22 cellular contexts compared by ENCODE assay signal in the genomic region with DNA sequence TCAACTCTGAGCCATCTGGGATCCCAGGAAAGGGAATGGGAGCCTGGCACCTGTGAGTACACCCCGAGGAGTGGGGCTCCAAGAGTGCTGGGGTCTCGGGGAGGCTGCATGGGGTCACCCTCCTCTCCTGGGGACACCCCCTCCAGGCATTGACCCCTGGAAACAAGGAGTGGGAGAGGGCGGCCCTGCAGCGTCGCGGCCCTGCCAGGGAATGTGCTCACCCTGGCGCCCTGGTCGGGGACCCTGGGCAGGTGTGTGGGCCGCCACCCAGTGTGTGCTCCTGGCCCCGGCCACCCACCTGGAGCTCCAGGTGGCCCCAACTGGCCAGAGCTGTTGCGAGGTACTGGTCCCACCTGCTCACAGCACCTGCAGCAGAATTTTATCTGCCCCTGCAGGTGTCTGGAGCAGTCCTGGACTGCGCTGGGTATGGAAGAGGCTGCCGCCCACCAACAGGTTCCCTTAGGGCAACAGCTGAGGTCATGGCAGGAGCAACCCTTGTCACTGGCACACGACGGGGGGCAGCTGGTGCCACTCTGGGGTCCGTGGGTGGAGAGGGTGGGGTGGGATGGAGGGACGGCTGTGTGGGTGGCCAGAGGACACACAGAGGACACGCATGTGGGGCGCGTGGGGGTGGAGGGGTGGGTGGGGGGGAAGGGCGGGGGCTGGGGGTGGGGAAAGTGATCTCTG. TPM values are rescaled to one million over a fixed set of nuclear protein-coding genes. Genes with fewer than 3 reads are reported as not detected.
DNase-seq lines count a peak whose midpoint lies in the region; ATAC-seq, FAIRE-seq and TF ChIP-seq lines count a peak whose summit lies in the region.
"Had no signal": no experiment of that assay in that cellular context is flagged by ENCODE, and none has a peak within 500 bp of the region (broad histone marks: within the 10 kb centered on the region; RNA-seq: fewer than 3 reads in every experiment).

No MANE protein-coding gene starts in this region.

- intact Hi-C loops in HepG2 (cut with micrococcal nuclease; ENCODE audit: unreplicated experiment) (no loop called here), right lobe of liver (cut with DNase I) (no loop called here)

- H3K79me2 ChIP-seq in HepG2 (ENCODE audit: insufficient read depth, low read length) = no peaks in the 10 kb centered on the region

- H3K4me2 ChIP-seq in HepG2 (ENCODE audit: low read depth, low read length) = no peak overlapping the region
- H3K4me2 ChIP-seq: A549 had no signal

- POLR2A ChIA-PET in HepG2 (lab: Yijun Ruan, JAX) = no interaction called here

- no peak overlapping the region for H3K9ac ChIP-seq in HepG2 (ENCODE audit: insufficient read depth, low read depth, low read length)

- FAIRE-seq in HepG2 (lab: Jason Lieb, UNC) = no peak
- FAIRE-seq: A549, GM19239, H1 had no signal

- DNase-seq in HepG2 (ENCODE audit: low spot score) (no peak), right lobe of liver (no peak), RPMI8226 (peak; percentile 47), glutamatergic neuron (no peak), NCI-H2029 (lab: John Stamatoyannopoulos, UW) (no peak), NCI-H1930 (lab: John Stamatoyannopoulos, UW) (no peak), NCI-H345 treated with DMSO at 0.1 percent for 48 hours (lab: John Stamatoyannopoulos, UW; ENCODE audit: unreplicated experiment) (no peak)
- DNase-seq: BE2C; CD4-positive, alpha-beta T cell; DMS153; GDM1; Karpas-422; NCI-H2107; NCI-H226; Right ventricle myocardium superior; T-helper 17 cell had no signal

- peak; percentile 12 for ATAC-seq in HepG2
- no peak for ATAC-seq in right lobe of liver
- ATAC-seq: HCT116 had no signal

- peaks cover 29% of the 10 kb centered on the region for H3K27me3 Mint-ChIP-seq in glutamatergic neuron (ENCODE audit: unreplicated experiment)

- no peak for TF ChIP-seq EP300 in HepG2 (IDR thresholded peaks at IDR 0.05; ENCODE audit: low read depth in 2 of 2, low read length in 2 of 2)
- no peak for TF ChIP-seq EP300 in HepG2 (CRISPR knock-in tag; IDR thresholded peaks at IDR 0.05; ENCODE audit: borderline replicate concordance)

- H3K27ac Mint-ChIP-seq in glutamatergic neuron (ENCODE audit: unreplicated experiment) = peak overlapping the region; percentile 79
- H3K27ac Mint-ChIP-seq: CD4-positive, alpha-beta T cell; T-helper 17 cell had no signal

- H3K4me3 ChIP-seq in HepG2 (replicated peaks in 1 of 3; ENCODE audit: insufficient read depth in 1 of 3, low read depth in 2 of 3, low read length in 3 of 3) (no peak overlapping the region), right lobe of liver (no peak overlapping the region)
- H3K4me3 ChIP-seq: A549 had no signal

- H4K20me1 ChIP-seq in HepG2 (ENCODE audit: insufficient read depth, low read length) = peaks cover 8% of the 10 kb centered on the region; the same call in 1 of the 2 replicates

- no peak overlapping the region for H2AFZ ChIP-seq in HepG2 (ENCODE audit: low read length)

- in situ Hi-C loops in HepG2 (cut with HindIII; ENCODE audit: extremely low pct_ligation_motif_present, low pct_unique_long_range_greater_than_20kb) = no loop called here

- H3K4me1 Mint-ChIP-seq in glutamatergic neuron (ENCODE audit: low read depth, unreplicated experiment) = peaks cover 31% of the 10 kb centered on the region

- H3K9me3 ChIP-seq in HepG2 (ENCODE audit: low read length) = no peaks in the 10 kb centered on the region
- H3K9me3 ChIP-seq in right lobe of liver = no peaks in the 10 kb centered on the region
- H3K9me3 ChIP-seq: A549, BE2C had no signal

- no peak for TF ChIP-seq POLR2A in HepG2 (IDR thresholded peaks at IDR 0.05; ENCODE audit: insufficient read depth in 1 of 2, low read depth in 2 of 2, low read length in 2 of 2)
- TF ChIP-seq POLR2A in right lobe of liver (IDR thresholded peaks at IDR 0.05) = no peak

- no peak for TF ChIP-seq CTCF in HepG2 (CRISPR knock-in tag; IDR thresholded peaks at IDR 0.05)
- TF ChIP-seq CTCF in right lobe of liver (IDR thresholded peaks at IDR 0.05) = no peak
- TF ChIP-seq CTCF in glutamatergic neuron (IDR thresholded peaks at IDR 0.05; ENCODE audit: partially characterized antibody, unreplicated experiment) = no peak

- no peak for TF ChIP-seq RAD21 in HepG2 (CRISPR knock-in tag; IDR thresholded peaks at IDR 0.05)

- WGBS in HepG2 (ENCODE audit: low lambda C conversion rate) = 42% methylated on average over 10 of the region's 21 CpGs
- 55% methylated on average over 8 of the region's 21 CpGs for WGBS in right lobe of liver (ENCODE audit: insufficient coverage, low coverage, low lambda C conversion rate, missing lambda C conversion rate)

- H3K4me3 Mint-ChIP-seq in glutamatergic neuron (ENCODE audit: unreplicated experiment) = peak overlapping the region; percentile 61
- H3K4me3 Mint-ChIP-seq: CD4-positive, alpha-beta T cell; T-helper 17 cell had no signal

- CTCF ChIA-PET in HepG2 (lab: Yijun Ruan, JAX; ENCODE audit: low intra/inter-chr PET ratio, low total read pairs) = no interaction called here

- BruUV-seq in HepG2 (replicated peaks; lab: Mats Ljungman, UMichigan) = no TSS peak

- no peak overlapping the region for H3K27ac ChIP-seq in HepG2 (ENCODE audit: extremely low read length, insufficient read depth, low read length)
- H3K27ac ChIP-seq in right lobe of liver = no peak overlapping the region
- H3K27ac ChIP-seq: A549 had no signal

- H3K36me3 ChIP-seq in HepG2 (replicated peaks in 1 of 2; ENCODE audit: control insufficient read depth in 1 of 2, insufficient read depth in 2 of 2, low read length in 2 of 2) (no peaks in the 10 kb centered on the region), right lobe of liver (no peaks in the 10 kb centered on the region)
- H3K36me3 ChIP-seq: BE2C had no signal

- H3K4me1 ChIP-seq in HepG2 (ENCODE audit: insufficient read depth, low read length) (no peaks in the 10 kb centered on the region), right lobe of liver (no peaks in the 10 kb centered on the region)
- H3K4me1 ChIP-seq: A549, BE2C had no signal

- no peaks in the 10 kb centered on the region for H3K36me3 Mint-ChIP-seq in glutamatergic neuron (ENCODE audit: unreplicated experiment)

- H3K27me3 ChIP-seq in HepG2 (ENCODE audit: control insufficient read depth in 1 of 2, insufficient read depth in 2 of 2, low read length in 2 of 2) (peaks cover 57 to 95% of the 10 kb centered on the region in 2 experiments), right lobe of liver (no peaks in the 10 kb centered on the region)

- H3K9me3 Mint-ChIP-seq in glutamatergic neuron (ENCODE audit: unreplicated experiment) = peaks cover 25% of the 10 kb centered on the region
- H3K9me3 Mint-ChIP-seq: CD4-positive, alpha-beta T cell; IgD-negative memory B cell had no signal

RNA-seq across cellular contexts. Expression of a gene that starts 5.4 kb away (rescaled TPM):
- total RNA-seq in HepG2 (2016; rRNA removed; fragmentation: Illumina TruSeq; extraction: Trizol) (not detected in 2 replicates), right lobe of liver (under 1 TPM in 1 of 6 experiments, not detected in 5; 0.37 TPM), glutamatergic neuron (ENCODE audit: unreplicated experiment) (3.9 TPM)
- not detected in 2 replicates for total RNA-seq in HepG2 (2016; cell fraction: cytosol; rRNA removed; fragmentation: Illumina TruSeq; extraction: Trizol; ENCODE audit: low read depth)
- total RNA-seq in HepG2 (2016; cell fraction: insoluble cytoplasmic fraction; rRNA removed; fragmentation: Illumina TruSeq; extraction: Trizol) = not detected in 2 replicates
- not detected in 2 replicates for total RNA-seq in HepG2 (2016; cell fraction: membrane; rRNA removed; fragmentation: Illumina TruSeq; extraction: Trizol)
- total RNA-seq in HepG2 (2016; cell fraction: nucleus; rRNA removed; fragmentation: Illumina TruSeq; extraction: Trizol) = not detected in 2 replicates
- not detected in 2 replicates for polyA plus RNA-seq in HepG2 (2011; rRNA removed)
- polyA plus RNA-seq in HepG2 (2011; cell fraction: cytosol; rRNA removed) = not detected in 2 replicates
- polyA plus RNA-seq in HepG2 (2011; cell fraction: nucleus; rRNA removed) = not detected in 2 replicates
- not detected in 2 replicates for polyA plus RNA-seq in HepG2 (2012)
- not detected in 2 replicates for polyA plus RNA-seq in HepG2 (2016; cell fraction: cytosol; fragmentation: Illumina TruSeq; extraction: Trizol; ENCODE audit: low read depth)
- not detected in 2 replicates for polyA plus RNA-seq in HepG2 (2016; cell fraction: insoluble cytoplasmic fraction; fragmentation: Illumina TruSeq; extraction: Trizol; ENCODE audit: low read depth)
- polyA plus RNA-seq in HepG2 (2016; cell fraction: membrane; fragmentation: Illumina TruSeq; extraction: Trizol; ENCODE audit: low read depth) = not detected in 2 replicates
- not detected in 2 replicates for polyA plus RNA-seq in HepG2 (2016; cell fraction: nucleus; fragmentation: Illumina TruSeq; extraction: Trizol; ENCODE audit: insufficient read depth, low read depth)
- polyA minus RNA-seq in HepG2 (2011; rRNA and poly(A)+ RNA removed; ENCODE audit: low replicate concordance) = not detected in 2 replicates
- polyA minus RNA-seq in HepG2 (2011; cell fraction: cytosol; rRNA and poly(A)+ RNA removed) = not detected in 2 replicates
- polyA minus RNA-seq in HepG2 (2011; cell fraction: nucleus; rRNA and poly(A)+ RNA removed) = not detected in 2 replicates
- total RNA-seq: CD4-positive, alpha-beta T cell; H1; M059J; Right ventricle myocardium superior; T-helper 17 cell had no signal
- polyA plus RNA-seq: A549, H1, IgD-negative memory B cell had no signal

RNA-seq across cellular contexts. Expression of a gene that starts 14.9 kb away (rescaled TPM):
- total RNA-seq in HepG2 (2016; rRNA removed; fragmentation: Illumina TruSeq; extraction: Trizol) = 107 and 158 TPM in 2 replicates
- 39.7 and 49.5 TPM in 2 replicates for total RNA-seq in HepG2 (2016; cell fraction: cytosol; rRNA removed; fragmentation: Illumina TruSeq; extraction: Trizol; ENCODE audit: low read depth)
- 117 and 161 TPM in 2 replicates for total RNA-seq in HepG2 (2016; cell fraction: insoluble cytoplasmic fraction; rRNA removed; fragmentation: Illumina TruSeq; extraction: Trizol)
- 55.4 and 64.8 TPM in 2 replicates for total RNA-seq in HepG2 (2016; cell fraction: membrane; rRNA removed; fragmentation: Illumina TruSeq; extraction: Trizol)
- total RNA-seq in HepG2 (2016; cell fraction: nucleus; rRNA removed; fragmentation: Illumina TruSeq; extraction: Trizol) = 54.9 and 68.3 TPM in 2 replicates
- 94.9 and 96.3 TPM in 2 replicates for polyA plus RNA-seq in HepG2 (2011; rRNA removed)
- polyA plus RNA-seq in HepG2 (2011; cell fraction: cytosol; rRNA removed) = 49.7 and 65.0 TPM in 2 replicates
- 60.0 and 63.3 TPM in 2 replicates for polyA plus RNA-seq in HepG2 (2011; cell fraction: nucleus; rRNA removed)
- polyA plus RNA-seq in HepG2 (2012) = 72.5 and 94.4 TPM in 2 replicates
- polyA plus RNA-seq in HepG2 (2016; cell fraction: cytosol; fragmentation: Illumina TruSeq; extraction: Trizol; ENCODE audit: low read depth) = 51.9 and 69.2 TPM in 2 replicates
- 217 and 222 TPM in 2 replicates for polyA plus RNA-seq in HepG2 (2016; cell fraction: insoluble cytoplasmic fraction; fragmentation: Illumina TruSeq; extraction: Trizol; ENCODE audit: low read depth)
- 75.4 and 76.3 TPM in 2 replicates for polyA plus RNA-seq in HepG2 (2016; cell fraction: membrane; fragmentation: Illumina TruSeq; extraction: Trizol; ENCODE audit: low read depth)
- 124 and 134 TPM in 2 replicates for polyA plus RNA-seq in HepG2 (2016; cell fraction: nucleus; fragmentation: Illumina TruSeq; extraction: Trizol; ENCODE audit: insufficient read depth, low read depth)
- 63.0 and 105 TPM in 2 replicates for polyA minus RNA-seq in HepG2 (2011; rRNA and poly(A)+ RNA removed; ENCODE audit: low replicate concordance)
- polyA minus RNA-seq in HepG2 (2011; cell fraction: cytosol; rRNA and poly(A)+ RNA removed) = 10.9 and 13.1 TPM in 2 replicates
- 45.4 and 54.3 TPM in 2 replicates for polyA minus RNA-seq in HepG2 (2011; cell fraction: nucleus; rRNA and poly(A)+ RNA removed)
- total RNA-seq in right lobe of liver = 10 to 100 TPM; 15.1 to 25.5 (median 20.1) TPM
- total RNA-seq in glutamatergic neuron (ENCODE audit: unreplicated experiment) = 50.6 TPM

RNA-seq across cellular contexts. Expression of a gene that starts 15.1 kb away (rescaled TPM):
- total RNA-seq in HepG2 (2016; rRNA removed; fragmentation: Illumina TruSeq; extraction: Trizol) (2.8 and 9.2 TPM in 2 replicates), right lobe of liver (10 to 100 TPM in 5 of 6 experiments, 1 to 10 TPM in 1; 9.2 to 20.6 (median 16.5) TPM), glutamatergic neuron (ENCODE audit: unreplicated experiment) (31.7 TPM)
- total RNA-seq in HepG2 (2016; cell fraction: cytosol; rRNA removed; fragmentation: Illumina TruSeq; extraction: Trizol; ENCODE audit: low read depth) = 3.6 and 3.7 TPM in 2 replicates
- total RNA-seq in HepG2 (2016; cell fraction: insoluble cytoplasmic fraction; rRNA removed; fragmentation: Illumina TruSeq; extraction: Trizol) = 2.6 and 11.0 TPM in 2 replicates
- total RNA-seq in HepG2 (2016; cell fraction: membrane; rRNA removed; fragmentation: Illumina TruSeq; extraction: Trizol) = 4.2 and 5.1 TPM in 2 replicates
- 12.2 and 14.1 TPM in 2 replicates for total RNA-seq in HepG2 (2016; cell fraction: nucleus; rRNA removed; fragmentation: Illumina TruSeq; extraction: Trizol)
- 9.5 and 9.8 TPM in 2 replicates for polyA plus RNA-seq in HepG2 (2011; rRNA removed)
- polyA plus RNA-seq in HepG2 (2011; cell fraction: cytosol; rRNA removed) = 7.1 and 10.3 TPM in 2 replicates
- 30.6 and 39.2 TPM in 2 replicates for polyA plus RNA-seq in HepG2 (2011; cell fraction: nucleus; rRNA removed)
- 8.2 and 13.0 TPM in 2 replicates for polyA plus RNA-seq in HepG2 (2012)
- polyA plus RNA-seq in HepG2 (2016; cell fraction: cytosol; fragmentation: Illumina TruSeq; extraction: Trizol; ENCODE audit: low read depth) = 2.4 and 2.8 TPM in 2 replicates
- polyA plus RNA-seq in HepG2 (2016; cell fraction: insoluble cytoplasmic fraction; fragmentation: Illumina TruSeq; extraction: Trizol; ENCODE audit: low read depth) = 4.4 and 4.7 TPM in 2 replicates
- polyA plus RNA-seq in HepG2 (2016; cell fraction: membrane; fragmentation: Illumina TruSeq; extraction: Trizol; ENCODE audit: low read depth) = 4.1 and 4.7 TPM in 2 replicates
- polyA plus RNA-seq in HepG2 (2016; cell fraction: nucleus; fragmentation: Illumina TruSeq; extraction: Trizol; ENCODE audit: insufficient read depth, low read depth) = 27.3 and 29.9 TPM in 2 replicates
- polyA minus RNA-seq in HepG2 (2011; rRNA and poly(A)+ RNA removed; ENCODE audit: low replicate concordance) = 11.5 and 13.9 TPM in 2 replicates
- 5.2 and 6.1 TPM in 2 replicates for polyA minus RNA-seq in HepG2 (2011; cell fraction: cytosol; rRNA and poly(A)+ RNA removed)
- polyA minus RNA-seq in HepG2 (2011; cell fraction: nucleus; rRNA and poly(A)+ RNA removed) = 13.4 and 18.0 TPM in 2 replicates
